In genomic region chr4:158771776-158772175, GRCh38 we compare ENCODE assay signal across 17 cellular contexts. TPM values are rescaled to one million over a fixed set of nuclear protein-coding genes. Genes with fewer than 3 reads are reported as not detected.
DNase-seq lines count a peak whose midpoint lies in the region; ATAC-seq, FAIRE-seq and TF ChIP-seq lines count a peak whose summit lies in the region.
"Had no signal": no experiment of that assay in that cellular context is flagged by ENCODE, and none has a peak within 500 bp of the region (broad histone marks: within the 10 kb centered on the region; RNA-seq: fewer than 3 reads in every experiment).

No MANE protein-coding gene starts in this region.

- H3K4me2 ChIP-seq in keratinocyte (ENCODE audit: control insufficient read depth, extremely low read depth, insufficient read depth, low read depth, low read length): no peak overlapping the region
- H3K4me2 ChIP-seq in OCI-LY7 (ENCODE audit: low read length): no peak overlapping the region

- H3K27ac Mint-ChIP-seq in glutamatergic neuron (ENCODE audit: unreplicated experiment): no peak overlapping the region
- H3K27ac Mint-ChIP-seq: activated naive CD4-positive, alpha-beta T cell treated with anti-CD3 and anti-CD28 coated beads for 36 hours had no signal

- no peaks in the 10 kb centered on the region for H3K9me1 ChIP-seq in keratinocyte (ENCODE audit: control insufficient read depth, extremely low read depth, insufficient read depth, low read length)

- H3K27ac ChIP-seq in keratinocyte (ENCODE audit: control insufficient read depth, insufficient read depth, low read length): no peak overlapping the region
- H3K27ac ChIP-seq in OCI-LY7 (ENCODE audit: low read depth, low read length, poor library complexity, severe bottlenecking): no peak overlapping the region
- H3K27ac ChIP-seq: epithelial cell of prostate, Peyer's patch had no signal

- no peak overlapping the region for H2AFZ ChIP-seq in keratinocyte (ENCODE audit: control insufficient read depth, low read length)
- no peak overlapping the region for H2AFZ ChIP-seq in OCI-LY7 (ENCODE audit: low read length)

- peak overlapping the region; percentile 20 for H3K4me3 ChIP-seq in adipocyte (ENCODE audit: low read length)
- no peak overlapping the region for H3K4me3 ChIP-seq in keratinocyte (ENCODE audit: control insufficient read depth in 2 of 3, extremely low read depth in 1 of 3, insufficient read depth in 2 of 3, low read depth in 1 of 3, low read length in 3 of 3)
- peak overlapping the region; percentile 1 for H3K4me3 ChIP-seq in retinal pigment epithelial cell (ENCODE audit: low read length)
- no peak overlapping the region for H3K4me3 ChIP-seq in OCI-LY7 (ENCODE audit: low read depth, low read length, poor library complexity, severe bottlenecking)
- H3K4me3 ChIP-seq in mucosa of descending colon: no peak overlapping the region
- H3K4me3 ChIP-seq: Peyer's patch had no signal

- H3K9me3 ChIP-seq in adipocyte (ENCODE audit: control insufficient read depth, low read length) (no peaks in the 10 kb centered on the region), keratinocyte (ENCODE audit: control insufficient read depth, low read depth, low read length) (no peaks in the 10 kb centered on the region), OCI-LY7 (ENCODE audit: low read length) (no peaks in the 10 kb centered on the region), mucosa of descending colon (no peaks in the 10 kb centered on the region)
- H3K9me3 ChIP-seq: Peyer's patch had no signal

- peaks cover 7% of the 10 kb centered on the region for H3K27me3 Mint-ChIP-seq in glutamatergic neuron (ENCODE audit: unreplicated experiment)
- H3K27me3 Mint-ChIP-seq: central memory CD8-positive, alpha-beta T cell had no signal

- H3K36me3 Mint-ChIP-seq in glutamatergic neuron (ENCODE audit: unreplicated experiment): no peaks in the 10 kb centered on the region

- peaks cover 25% of the 10 kb centered on the region for H3K79me2 ChIP-seq in keratinocyte (ENCODE audit: control insufficient read depth, insufficient read depth, low read length)
- no peaks in the 10 kb centered on the region for H3K79me2 ChIP-seq in OCI-LY7 (ENCODE audit: insufficient read depth, low read depth, low read length)

- dilution Hi-C loops in keratinocyte (cut with MboI; ENCODE audit: extremely low pct_ligation_motif_present, low sequenced_read_pairs): no loop called here

- TF ChIP-seq CTCF in keratinocyte (optimal IDR thresholded peaks at IDR 0.05 in 1 of 3, IDR thresholded peaks at IDR 0.05 in 1 of 3, conservative IDR thresholded peaks at IDR 0.05 in 1 of 3; ENCODE audit: extremely low read depth in 1 of 3, insufficient read depth in 2 of 3, low read length in 3 of 3): no peak
- no peak for TF ChIP-seq CTCF in retinal pigment epithelial cell (conservative IDR thresholded peaks at IDR 0.05; ENCODE audit: low read depth, low read length)
- TF ChIP-seq CTCF in glutamatergic neuron (IDR thresholded peaks at IDR 0.05; ENCODE audit: partially characterized antibody, unreplicated experiment): no peak
- TF ChIP-seq CTCF in OCI-LY7 (conservative IDR thresholded peaks at IDR 0.05; ENCODE audit: low read length): no peak
- no peak for TF ChIP-seq CTCF in mucosa of descending colon (IDR thresholded peaks at IDR 0.05)

- intact Hi-C loops in OCI-LY7 (cut with micrococcal nuclease; ENCODE audit: unreplicated experiment): no loop called here
- intact Hi-C loops in mucosa of descending colon (cut with DNase I, micrococcal nuclease): loop anchor here in 1 of 2 donors (10.0 kb wide), 1 partner anchor 53 kb away; no protein-coding TSS in a partner anchor

- DNase-seq in GM18507 (ENCODE audit: extremely low spot score, insufficient read length, low read depth) (no peak), adipocyte (ENCODE audit: low read depth) (no peak), keratinocyte (ENCODE audit: low read depth, low spot score) (no peak), retinal pigment epithelial cell (ENCODE audit: low read depth) (no peak), glutamatergic neuron (no peak), GM19240 (ENCODE audit: insufficient read length, low spot score) (no peak), OCI-LY7 (ENCODE audit: low spot score) (no peak), mucosa of descending colon (no peak)
- DNase-seq: activated naive CD4-positive, alpha-beta T cell treated with anti-CD3 and anti-CD28 coated beads for 36 hours; DMS 273 treated with DMSO at 0.1 percent for 48 hours; NCI-H2081; NCI-H526; Peyer's patch; stimulated activated CD4-positive, alpha-beta T cell treated with anti-CD3 and anti-CD28 coated beads, Interleukin-4, amount 100 ng/mL, for 4 hours had no signal

- ATAC-seq in mucosa of descending colon: no peak

- no peak overlapping the region for H3K9ac ChIP-seq in adipocyte (ENCODE audit: low read length)
- no peak overlapping the region for H3K9ac ChIP-seq in keratinocyte (ENCODE audit: control insufficient read depth, extremely low read depth, insufficient read depth, low read length)

- POLR2A ChIA-PET in OCI-LY7 (lab: Charles Lee): interaction anchor here (0.6 kb wide), 1 partner anchor 414 kb away, joined by 4 read pairs; no protein-coding TSS in a partner anchor

- FAIRE-seq in GM18507 (lab: Jason Lieb, UNC) (peak; percentile 35), keratinocyte (lab: Jason Lieb, UNC) (peak; percentile 5)
- FAIRE-seq: HTR-8/SVneo had no signal

- peaks cover 20% of the 10 kb centered on the region for H3K4me1 Mint-ChIP-seq in glutamatergic neuron (ENCODE audit: low read depth, unreplicated experiment)

- CTCF ChIA-PET in OCI-LY7 (lab: Charles Lee; ENCODE audit: unreplicated experiment): no interaction called here

- no peaks in the 10 kb centered on the region for H4K20me1 ChIP-seq in keratinocyte (ENCODE audit: control insufficient read depth, extremely low read depth, insufficient read depth, low read length)
- H4K20me1 ChIP-seq in OCI-LY7 (ENCODE audit: insufficient read depth, low read length): no peaks in the 10 kb centered on the region

- peaks cover 5% of the 10 kb centered on the region for H3K9me3 Mint-ChIP-seq in glutamatergic neuron (ENCODE audit: unreplicated experiment)
- H3K9me3 Mint-ChIP-seq: activated naive CD4-positive, alpha-beta T cell treated with anti-CD3 and anti-CD28 coated beads for 36 hours; central memory CD8-positive, alpha-beta T cell had no signal

- no TSS peak for BruUV-seq in OCI-LY7 (replicated peaks; lab: Mats Ljungman, UMichigan)

- H3K4me3 Mint-ChIP-seq in glutamatergic neuron (ENCODE audit: unreplicated experiment): no peak overlapping the region
- H3K4me3 Mint-ChIP-seq: activated naive CD4-positive, alpha-beta T cell treated with anti-CD3 and anti-CD28 coated beads for 36 hours; central memory CD8-positive, alpha-beta T cell had no signal

- no peaks in the 10 kb centered on the region for H3K9me2 ChIP-seq in OCI-LY7 (ENCODE audit: insufficient read depth, low read length)

- H3K36me3 ChIP-seq in adipocyte (ENCODE audit: control insufficient read depth, insufficient read depth, low read length, severe bottlenecking): no peaks in the 10 kb centered on the region
- H3K36me3 ChIP-seq in keratinocyte (ENCODE audit: control insufficient read depth in 2 of 2, extremely low read depth in 1 of 2, insufficient read depth in 2 of 2, low read length in 2 of 2): no peaks in the 10 kb centered on the region
- H3K36me3 ChIP-seq in OCI-LY7 (ENCODE audit: insufficient read depth, low read length): no peaks in the 10 kb centered on the region
- no peaks in the 10 kb centered on the region for H3K36me3 ChIP-seq in mucosa of descending colon (ENCODE audit: low read depth)
- H3K36me3 ChIP-seq: Peyer's patch had no signal

- no peaks in the 10 kb centered on the region for H3K27me3 ChIP-seq in adipocyte (replicated peaks; ENCODE audit: control insufficient read depth, insufficient read depth, low read length)
- no peaks in the 10 kb centered on the region for H3K27me3 ChIP-seq in keratinocyte (ENCODE audit: control insufficient read depth, extremely low read depth, insufficient read depth, low read length)
- H3K27me3 ChIP-seq: Peyer's patch had no signal

- H3K4me1 ChIP-seq in adipocyte (ENCODE audit: control insufficient read depth, insufficient read depth, low read length): peaks cover 37% of the 10 kb centered on the region
- H3K4me1 ChIP-seq in keratinocyte (ENCODE audit: control insufficient read depth, extremely low read depth, insufficient read depth, low read length): peaks cover 17% of the 10 kb centered on the region
- no peaks in the 10 kb centered on the region for H3K4me1 ChIP-seq in OCI-LY7 (ENCODE audit: insufficient read depth, low read length, poor library complexity, severe bottlenecking)
- peaks cover 34% of the 10 kb centered on the region for H3K4me1 ChIP-seq in mucosa of descending colon (ENCODE audit: low read depth)

RNA-seq across cellular contexts. Expression of gene FNIP2, which starts 3.0 kb away (rescaled TPM):
- 5.4 to 11.4 TPM (median 6.2 TPM) in 3 replicates for polyA plus RNA-seq in keratinocyte
- polyA plus RNA-seq in keratinocyte (2011; ENCODE audit: low read depth): 21.4 TPM
- 3.8 and 5.9 TPM in 2 replicates for polyA plus RNA-seq in keratinocyte (2011; cell fraction: cytosol; rRNA removed)
- polyA plus RNA-seq in keratinocyte (2011; cell fraction: nucleus; rRNA removed): 8.1 and 10.6 TPM in 2 replicates
- 4.5 and 15.3 TPM in 2 replicates for polyA plus RNA-seq in keratinocyte (2012; ENCODE audit: low replicate concordance)
- 7.2 to 29.5 TPM (median 20.9 TPM) in 3 replicates for polyA minus RNA-seq in keratinocyte
- polyA minus RNA-seq in keratinocyte (2011; cell fraction: cytosol; rRNA and poly(A)+ RNA removed): 5.8 TPM
- 16.1 and 34.9 TPM in 2 replicates for polyA minus RNA-seq in keratinocyte (2011; cell fraction: nucleus; rRNA and poly(A)+ RNA removed)
- total RNA-seq in glutamatergic neuron (ENCODE audit: unreplicated experiment): 53.2 TPM
- 0.09 and 0.15 TPM in 2 replicates for total RNA-seq in OCI-LY7 (2014; rRNA removed; shearing (Covaris generic))
- total RNA-seq in OCI-LY7 (2022): 1.0 and 1.2 TPM in 2 replicates
- total RNA-seq in mucosa of descending colon: 10 to 100 TPM; 61.8 to 94.1 (median 73.4) TPM

RNA-seq across cellular contexts. Expression of gene PPID, which starts 48.6 kb away (rescaled TPM):
- polyA plus RNA-seq in keratinocyte: 12.7 to 27.2 TPM (median 24.2 TPM) in 3 replicates
- 167 TPM for polyA plus RNA-seq in keratinocyte (2011; ENCODE audit: low read depth)
- polyA plus RNA-seq in keratinocyte (2011; cell fraction: cytosol; rRNA removed): 19.7 and 33.6 TPM in 2 replicates
- 17.8 and 25.6 TPM in 2 replicates for polyA plus RNA-seq in keratinocyte (2011; cell fraction: nucleus; rRNA removed)
- 32.2 and 32.3 TPM in 2 replicates for polyA plus RNA-seq in keratinocyte (2012; ENCODE audit: low replicate concordance)
- 4.4 to 8.7 TPM (median 7.0 TPM) in 3 replicates for polyA minus RNA-seq in keratinocyte
- 10.7 TPM for polyA minus RNA-seq in keratinocyte (2011; cell fraction: cytosol; rRNA and poly(A)+ RNA removed)
- 4.2 and 5.4 TPM in 2 replicates for polyA minus RNA-seq in keratinocyte (2011; cell fraction: nucleus; rRNA and poly(A)+ RNA removed)
- 22.1 TPM for total RNA-seq in glutamatergic neuron (ENCODE audit: unreplicated experiment)
- 27.3 and 29.9 TPM in 2 replicates for total RNA-seq in OCI-LY7 (2014; rRNA removed; shearing (Covaris generic))
- 21.2 and 25.0 TPM in 2 replicates for total RNA-seq in OCI-LY7 (2022)
- total RNA-seq in mucosa of descending colon: 10 to 100 TPM; 19.7 to 23.9 (median 22.2) TPM

Comparison
In these comparisons a context has a peak if more than half of its experiments do, and no peak if none do; other contexts are left out.
1. H3K4me3 ChIP-seq: peak in adipocyte (single experiment) and retinal pigment epithelial cell (single experiment); none in keratinocyte (0 of 3), OCI-LY7 (single experiment) and mucosa of descending colon (single experiment).
2. RNA of gene FNIP2, which starts 3.0 kb away (total RNA-seq): 61.8 to 94.1 TPM in mucosa of descending colon and 53.2 TPM in glutamatergic neuron (single experiment); 0.09 to 1.2 TPM in OCI-LY7; every median in the first group is over 10 times any median in the second.